Comparison of ENCODE assay signal across 13 cellular contexts in the genomic region with DNA sequence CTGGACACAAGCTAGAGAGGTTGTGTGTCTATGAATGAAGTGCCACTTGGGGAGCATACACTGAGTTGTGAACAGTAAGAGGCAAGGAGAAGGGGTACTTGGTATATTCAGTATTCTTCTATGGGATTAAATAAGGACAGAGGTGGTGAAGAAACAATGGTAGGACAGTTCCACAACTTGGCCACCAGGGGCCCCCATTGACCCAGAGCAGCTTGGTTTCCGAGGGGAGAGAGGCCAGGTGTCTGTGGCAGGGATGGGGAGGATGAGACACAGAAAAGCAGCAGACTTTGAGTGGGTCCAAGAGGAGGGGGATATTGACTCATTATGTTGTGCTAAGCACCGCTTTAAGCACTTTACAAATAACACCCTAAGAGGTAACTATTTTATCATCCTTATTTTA.
A peak's percentile ranks its signal among the peaks of the same experiment; 100 is the strongest.
DNase-seq lines count a peak whose midpoint lies in the region; FAIRE-seq and TF ChIP-seq lines count a peak whose summit lies in the region.
"Had no signal": no experiment of that assay in that cellular context is flagged by ENCODE, and none has a peak within 500 bp of the region (broad histone marks: within the 10 kb centered on the region; RNA-seq: fewer than 3 reads in every experiment).

No MANE protein-coding gene starts in this region.

- no peak for FAIRE-seq in keratinocyte (lab: Jason Lieb, UNC)
- FAIRE-seq: A204.1, colon had no signal

- dilution Hi-C loops in keratinocyte (cut with MboI; ENCODE audit: extremely low pct_ligation_motif_present, low sequenced_read_pairs): no loop called here

- peak; percentile 51 for DNase-seq in DMS53 (lab: John Stamatoyannopoulos, UW)
- no peak for DNase-seq in DMS53 treated with DMSO at 0.1 percent for 48 hours (lab: John Stamatoyannopoulos, UW; ENCODE audit: unreplicated experiment)
- peak; percentile 11 for DNase-seq in SW480 (ENCODE audit: low spot score)
- DNase-seq in keratinocyte (ENCODE audit: low read depth, low spot score): no peak
- no peak for DNase-seq in NOMO-1 treated with dmso at 0.1 percent for 144 hours (lab: John Stamatoyannopoulos, UW; ENCODE audit: unreplicated experiment)
- DNase-seq in H4 (ENCODE audit: low spot score): no peak
- DNase-seq in NCI-H1092 treated with DMSO at 0.1 percent for 48 hours (lab: John Stamatoyannopoulos, UW): no peak
- DNase-seq: activated T-cell treated with anti-CD3 and anti-CD28 coated beads, Interleukin-2, amount 50 U/mL, for 4 hours; heart left ventricle; T-helper 17 cell had no signal

- H3K4me3 ChIP-seq in keratinocyte (ENCODE audit: control insufficient read depth in 2 of 3, extremely low read depth in 1 of 3, insufficient read depth in 2 of 3, low read depth in 1 of 3, low read length in 3 of 3): no peak overlapping the region
- H3K4me3 ChIP-seq: heart left ventricle had no signal

- H3K9me1 ChIP-seq in keratinocyte (ENCODE audit: control insufficient read depth, extremely low read depth, insufficient read depth, low read length): no peaks in the 10 kb centered on the region

- H3K4me1 ChIP-seq in keratinocyte (ENCODE audit: control insufficient read depth, extremely low read depth, insufficient read depth, low read length): no peaks in the 10 kb centered on the region
- H3K4me1 ChIP-seq: heart left ventricle had no signal

- no peak overlapping the region for H3K4me2 ChIP-seq in keratinocyte (ENCODE audit: control insufficient read depth, extremely low read depth, insufficient read depth, low read depth, low read length)

- no peaks in the 10 kb centered on the region for H3K36me3 ChIP-seq in keratinocyte (ENCODE audit: control insufficient read depth in 2 of 2, extremely low read depth in 1 of 2, insufficient read depth in 2 of 2, low read length in 2 of 2)
- H3K36me3 ChIP-seq: heart left ventricle had no signal

- no peaks in the 10 kb centered on the region for H4K20me1 ChIP-seq in keratinocyte (ENCODE audit: control insufficient read depth, extremely low read depth, insufficient read depth, low read length)

- TF ChIP-seq CTCF in GM12874 (IDR thresholded peaks at IDR 0.05; ENCODE audit: insufficient read depth, low read depth, low read length): 0 out of 2 replicates have a peak, but pooled peaks have one; percentile 22
- TF ChIP-seq CTCF in keratinocyte (optimal IDR thresholded peaks at IDR 0.05 in 1 of 3, IDR thresholded peaks at IDR 0.05 in 1 of 3, conservative IDR thresholded peaks at IDR 0.05 in 1 of 3; ENCODE audit: extremely low read depth in 1 of 3, insufficient read depth in 2 of 3, low read length in 3 of 3): peak; percentile 23 to 44 (median 37)

- H2AFZ ChIP-seq in keratinocyte (ENCODE audit: control insufficient read depth, low read length): no peak overlapping the region

- H3K27me3 ChIP-seq in keratinocyte (ENCODE audit: control insufficient read depth, extremely low read depth, insufficient read depth, low read length): peaks cover 2% of the 10 kb centered on the region

- H3K27ac ChIP-seq in keratinocyte (ENCODE audit: control insufficient read depth, insufficient read depth, low read length): no peak overlapping the region
- H3K27ac ChIP-seq: heart left ventricle had no signal

- H3K9me3 ChIP-seq in keratinocyte (ENCODE audit: control insufficient read depth, low read depth, low read length): peaks cover 2% of the 10 kb centered on the region

- no peak overlapping the region for H3K9ac ChIP-seq in keratinocyte (ENCODE audit: control insufficient read depth, extremely low read depth, insufficient read depth, low read length)

- no peaks in the 10 kb centered on the region for H3K79me2 ChIP-seq in keratinocyte (ENCODE audit: control insufficient read depth, insufficient read depth, low read length)

Comparison
In these comparisons a context has a peak if more than half of its experiments do, and no peak if none do; other contexts are left out.
1. DNase-seq: peak in DMS53 (single experiment) and SW480 (single experiment); none in DMS53 treated with DMSO at 0.1 percent for 48 hours (single experiment), keratinocyte (single experiment), NOMO-1 treated with dmso at 0.1 percent for 144 hours (single experiment), H4 (single experiment) and NCI-H1092 treated with DMSO at 0.1 percent for 48 hours (single experiment).